In genomic region chr2:233424028-233424951, GRCh38 we compare ENCODE assay signal across 11 cellular contexts.
A peak's percentile ranks its signal among the peaks of the same experiment; 100 is the strongest.
DNase-seq lines count a peak whose midpoint lies in the region; ATAC-seq and TF ChIP-seq lines count a peak whose summit lies in the region.
"Had no signal": no experiment of that assay in that cellular context is flagged by ENCODE, and none has a peak within 500 bp of the region (broad histone marks: within the 10 kb centered on the region; RNA-seq: fewer than 3 reads in every experiment).

No MANE protein-coding gene starts in this region.

- H3K4me3 ChIP-seq in lower leg skin (ENCODE audit: low read depth, poor library complexity, severe bottlenecking): no peak overlapping the region

- H3K27me3 Mint-ChIP-seq in central memory CD8-positive, alpha-beta T cell: no peaks in the 10 kb centered on the region

- no peak for TF ChIP-seq POLR2A in lower leg skin (IDR thresholded peaks at IDR 0.05)

- ATAC-seq in Right ventricle myocardium inferior: peak; percentile 80
- no peak for ATAC-seq in central memory CD8-positive, alpha-beta T cell (replicated peaks; ENCODE audit: extremely low read depth, poor library complexity, severe bottlenecking)
- no peak for ATAC-seq in GM19467 (IDR thresholded peaks at IDR 0.05; ENCODE audit: unreplicated experiment)
- no peak for ATAC-seq in HG03442 (IDR thresholded peaks at IDR 0.05; ENCODE audit: unreplicated experiment)

- no peak for TF ChIP-seq CTCF in lower leg skin (IDR thresholded peaks at IDR 0.05)

- peak overlapping the region; percentile 32 for H3K27ac Mint-ChIP-seq in central memory CD8-positive, alpha-beta T cell (ENCODE audit: low read depth)

- H3K4me3 Mint-ChIP-seq in central memory CD8-positive, alpha-beta T cell: peak overlapping the region; percentile 23

- no peaks in the 10 kb centered on the region for H3K9me3 Mint-ChIP-seq in central memory CD8-positive, alpha-beta T cell

- H3K4me1 Mint-ChIP-seq in central memory CD8-positive, alpha-beta T cell: peaks cover 80% of the 10 kb centered on the region

- intact Hi-C loops in Right ventricle myocardium inferior (cut with DNase I) (no loop called here), cardiac septum (cut with DNase I) (no loop called here), lower leg skin (cut with DNase I; ENCODE audit: low total_unique reads) (no loop called here)

- peaks cover 11% of the 10 kb centered on the region for H3K36me3 Mint-ChIP-seq in central memory CD8-positive, alpha-beta T cell (ENCODE audit: insufficient read depth)

- DNase-seq in Right ventricle myocardium inferior (ENCODE audit: missing footprints): no peak
- no peak for DNase-seq in cardiac septum (ENCODE audit: low spot score)
- DNase-seq in central memory CD8-positive, alpha-beta T cell (ENCODE audit: low spot score in 2 of 2): no peak
- peak; percentile 65 to 88 for DNase-seq in lower leg skin (ENCODE audit: low spot score in 2 of 2)
- peak; percentile 38 for DNase-seq in ureter (ENCODE audit: low spot score)
- DNase-seq in amniotic stem cell (lab: John Stamatoyannopoulos, UW): no peak
- DNase-seq: activated gamma-delta T cell, BE2C, NCI-H146 had no signal

- WGBS in lower leg skin, 2 donors: 81 to 82% methylated on average over 18 to 22 of the region's 22 CpGs

Comparison
In these comparisons a context has a peak if more than half of its experiments do, and no peak if none do; other contexts are left out.
1. DNase-seq: peak in lower leg skin (2 of 2) and ureter (single experiment); none in Right ventricle myocardium inferior (single experiment), cardiac septum (single experiment), central memory CD8-positive, alpha-beta T cell (0 of 2) and amniotic stem cell (single experiment).